ENCODE assay signal across 10 cellular contexts in the genomic region with DNA sequence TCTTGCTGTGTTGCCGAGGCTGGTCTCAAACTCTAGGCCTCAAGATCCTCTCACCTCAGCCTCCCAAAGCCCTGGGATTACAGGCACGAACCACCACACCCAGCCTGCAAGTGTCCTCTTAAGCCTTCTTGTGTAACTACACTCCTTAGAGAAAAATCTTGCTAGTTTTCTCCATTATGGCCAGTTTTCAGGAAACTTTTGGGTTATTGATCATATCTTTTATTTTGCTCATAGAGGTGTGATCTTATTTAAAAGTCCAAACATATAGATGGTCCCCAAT. TPM values are rescaled to one million over a fixed set of nuclear protein-coding genes. Genes with fewer than 3 reads are reported as not detected.
DNase-seq lines count a peak whose midpoint lies in the region; ATAC-seq, FAIRE-seq and TF ChIP-seq lines count a peak whose summit lies in the region.
"Had no signal": no experiment of that assay in that cellular context is flagged by ENCODE, and none has a peak within 500 bp of the region (broad histone marks: within the 10 kb centered on the region; RNA-seq: fewer than 3 reads in every experiment).

No MANE protein-coding gene starts in this region.

- H3K27me3 Mint-ChIP-seq in MCF 10A (ENCODE audit: insufficient read depth, unreplicated experiment) (no peaks in the 10 kb centered on the region), glutamatergic neuron (ENCODE audit: unreplicated experiment) (peaks cover 5% of the 10 kb centered on the region)
- peaks cover 33% of the 10 kb centered on the region for H3K27me3 Mint-ChIP-seq in activated T-helper 17 cell treated with anti-CD3 and anti-CD28 coated beads, Interleukin-2, amount 50 U/mL, for 72 hours

- H3K4me3 ChIP-seq in breast epithelium (peak overlapping the region in 1 of 3 donors; percentile 93), suprapubic skin (peak overlapping the region; percentile 90)

- 80% methylated on average over 2 of the region's 2 CpGs for WGBS in suprapubic skin

- DNase-seq in MCF 10A (ENCODE audit: unreplicated experiment) (no peak), breast epithelium (ENCODE audit: low spot score in 2 of 2) (no peak), glutamatergic neuron (no peak), suprapubic skin (ENCODE audit: low spot score in 2 of 2) (no peak), frontal cortex (ENCODE audit: low spot score in 2 of 2) (no peak)
- DNase-seq: activated CD4-positive, alpha-beta T cell treated with anti-CD3 and anti-CD28 coated beads, Interleukin-2, amount 50 U/mL, for 4 hours; NCI-H1436 treated with DMSO at 0.1 percent for 48 hours had no signal

- TF ChIP-seq EP300 in suprapubic skin (IDR thresholded peaks at IDR 0.05), result no peak

- H3K4me1 Mint-ChIP-seq in MCF 10A (ENCODE audit: insufficient read depth, unreplicated experiment), result peaks cover 45% of the 10 kb centered on the region
- H3K4me1 Mint-ChIP-seq in activated T-helper 17 cell treated with anti-CD3 and anti-CD28 coated beads, Interleukin-2, amount 50 U/mL, for 72 hours, result no peaks in the 10 kb centered on the region
- H3K4me1 Mint-ChIP-seq in glutamatergic neuron (ENCODE audit: low read depth, unreplicated experiment), result peaks cover 25% of the 10 kb centered on the region

- TF ChIP-seq POLR2A in breast epithelium (IDR thresholded peaks at IDR 0.05) (no peak), suprapubic skin (IDR thresholded peaks at IDR 0.05) (no peak)

- H3K9me3 Mint-ChIP-seq in MCF 10A (ENCODE audit: unreplicated experiment) (no peaks in the 10 kb centered on the region), glutamatergic neuron (ENCODE audit: unreplicated experiment) (peaks cover 6% of the 10 kb centered on the region)
- no peaks in the 10 kb centered on the region for H3K9me3 Mint-ChIP-seq in activated T-helper 17 cell treated with anti-CD3 and anti-CD28 coated beads, Interleukin-2, amount 50 U/mL, for 72 hours

- H3K4me3 Mint-ChIP-seq in MCF 10A (ENCODE audit: unreplicated experiment) (peak overlapping the region; percentile 81), glutamatergic neuron (ENCODE audit: unreplicated experiment) (peak overlapping the region; percentile 94)
- H3K4me3 Mint-ChIP-seq in activated T-helper 17 cell treated with anti-CD3 and anti-CD28 coated beads, Interleukin-2, amount 50 U/mL, for 72 hours, result peak overlapping the region; percentile 74

- CTCF ChIA-PET in MCF 10A (lab: Yijun Ruan, JAX), result interaction anchor here (2.7 kb wide), 1 partner anchor 143 kb away, joined by 11 read pairs; no protein-coding TSS in a partner anchor

- POLR2A ChIA-PET in MCF 10A (lab: Yijun Ruan, JAX), result interaction anchor here (1.6 kb wide), 2 partner anchors 16 to 142 kb away, joined by 4 to 5 read pairs; no protein-coding TSS in a partner anchor

- no peaks in the 10 kb centered on the region for H3K9me3 ChIP-seq in breast epithelium
- H3K9me3 ChIP-seq in suprapubic skin, result no peaks in the 10 kb centered on the region

- peaks cover 7% of the 10 kb centered on the region in 2 donors for H3K4me1 ChIP-seq in breast epithelium
- H3K4me1 ChIP-seq in suprapubic skin, result peaks cover 57% of the 10 kb centered on the region

- no peak for ATAC-seq in activated T-helper 17 cell treated with anti-CD3 and anti-CD28 coated beads, Interleukin-2, amount 50 U/mL, for 72 hours (replicated peaks)
- no peak for ATAC-seq in GM18858 (IDR thresholded peaks at IDR 0.05; ENCODE audit: unreplicated experiment)
- ATAC-seq in GM21381 (IDR thresholded peaks at IDR 0.05; ENCODE audit: unreplicated experiment), result no peak

- H3K27me3 ChIP-seq in breast epithelium, result no peaks in the 10 kb centered on the region
- H3K27me3 ChIP-seq in suprapubic skin, result no peaks in the 10 kb centered on the region

- no peaks in the 10 kb centered on the region for H3K36me3 ChIP-seq in breast epithelium
- no peaks in the 10 kb centered on the region for H3K36me3 ChIP-seq in suprapubic skin

- no TSS peak for BruUV-seq in MCF 10A (replicated peaks; lab: Mats Ljungman, UMichigan)

- no peak for FAIRE-seq in frontal cortex (lab: Jason Lieb, UNC)

- H3K36me3 Mint-ChIP-seq in MCF 10A (ENCODE audit: insufficient read depth, unreplicated experiment) (peaks cover 7% of the 10 kb centered on the region), glutamatergic neuron (ENCODE audit: unreplicated experiment) (no peaks in the 10 kb centered on the region)
- no peaks in the 10 kb centered on the region for H3K36me3 Mint-ChIP-seq in activated T-helper 17 cell treated with anti-CD3 and anti-CD28 coated beads, Interleukin-2, amount 50 U/mL, for 72 hours (ENCODE audit: low read depth)

- TF ChIP-seq CTCF in MCF 10A (IDR thresholded peaks at IDR 0.05; ENCODE audit: unreplicated experiment), result no peak
- no peak for TF ChIP-seq CTCF in breast epithelium (IDR thresholded peaks at IDR 0.05)
- no peak for TF ChIP-seq CTCF in glutamatergic neuron (IDR thresholded peaks at IDR 0.05; ENCODE audit: partially characterized antibody, unreplicated experiment)
- no peak for TF ChIP-seq CTCF in suprapubic skin (IDR thresholded peaks at IDR 0.05)

- H3K27ac Mint-ChIP-seq in MCF 10A (ENCODE audit: low read depth, unreplicated experiment) (peak overlapping the region; percentile 83), glutamatergic neuron (ENCODE audit: unreplicated experiment) (no peak overlapping the region)
- no peak overlapping the region for H3K27ac Mint-ChIP-seq in activated T-helper 17 cell treated with anti-CD3 and anti-CD28 coated beads, Interleukin-2, amount 50 U/mL, for 72 hours

- intact Hi-C loops in MCF 10A (cut with micrococcal nuclease), result loop anchor here (2.0 to 10.0 kb wide), 2 partner anchors 86 to 94 kb away; a partner anchor contains a TSS
- intact Hi-C loops in breast epithelium (cut with DNase I; ENCODE audit: low total_unique reads), result no loop called here

- H3K27ac ChIP-seq in breast epithelium (no peak overlapping the region), suprapubic skin (no peak overlapping the region)

RNA-seq across cellular contexts. Expression of a gene that starts 2.4 kb away (rescaled TPM):
- total RNA-seq in MCF 10A (2022) (16.9 and 20.4 TPM in 2 replicates), breast epithelium (10 to 100 TPM; 17.9 to 32.9 (median 20.6) TPM), glutamatergic neuron (ENCODE audit: unreplicated experiment) (12.4 TPM), suprapubic skin (10 to 100 TPM; 16.3 to 26.5 (median 18.5) TPM), frontal cortex (53.4 TPM)
- 1 to 10 TPM in 1 of 2 donors, under 1 TPM in 1; 0.58 to 1.6 TPM for total RNA-seq in activated T-helper 17 cell treated with anti-CD3 and anti-CD28 coated beads, Interleukin-2, amount 50 U/mL, for 72 hours
